ENCODE assay signal across 1 cellular context in the genomic region with DNA sequence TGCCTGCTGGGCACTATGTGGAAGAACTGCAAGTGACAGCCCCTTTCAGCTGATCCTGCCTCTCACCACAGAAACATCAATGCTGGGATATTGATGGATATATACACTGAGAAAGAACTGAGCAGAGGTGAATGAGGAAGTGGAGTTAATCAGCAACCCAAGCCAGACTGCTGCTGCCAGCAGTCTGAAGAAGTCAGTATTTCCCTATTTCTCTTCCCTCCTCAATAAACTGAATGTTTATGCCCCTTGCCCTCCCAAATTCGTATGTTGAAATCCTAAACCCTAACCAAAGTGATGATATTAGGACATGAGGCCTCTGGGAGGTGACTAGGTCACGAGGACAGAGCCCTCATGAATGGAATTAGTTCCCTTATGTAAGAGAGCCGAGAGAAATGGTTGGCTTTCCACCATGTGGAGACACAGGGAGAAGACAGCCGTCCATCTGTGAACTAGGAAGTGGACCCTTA.
TF ChIP-seq lines count a peak whose summit lies in the region.

No MANE protein-coding gene starts in this region.

TF ChIP-seq in HepG2, 621 proteins besides CTCF, POLR2A, EP300 and RAD21 (continued from another document and continues in another):
- TF ChIP-seq SOX5 (CRISPR knock-in tag; IDR thresholded peaks at IDR 0.05; ENCODE audit: borderline replicate concordance) (peak; percentile 46; the same call in 1 of the 2 replicates), ZNF792 (CRISPR knock-in tag; IDR thresholded peaks at IDR 0.05) (0 out of 2 replicates have a peak, but pooled peaks have one; percentile 45), ZNF230 (CRISPR knock-in tag; IDR thresholded peaks at IDR 0.05) (0 out of 2 replicates have a peak, but pooled peaks have one; percentile 51), ELF1 (CRISPR knock-in tag; IDR thresholded peaks at IDR 0.05) (peak; percentile 82), MEF2D (CRISPR knock-in tag; IDR thresholded peaks at IDR 0.05) (peak; percentile 63; the same call in 1 of the 2 replicates), SOX13 (IDR thresholded peaks at IDR 0.05) (no peak), SOX13 (CRISPR knock-in tag; conservative IDR thresholded peaks at IDR 0.05 in 1 of 2, IDR thresholded peaks at IDR 0.05 in 1 of 2) (peak in 1 of 2 experiments; percentile 52; a peak in 1 of 4 replicates), ZNF331 (CRISPR knock-in tag; IDR thresholded peaks at IDR 0.05) (0 out of 2 replicates have a peak, but pooled peaks have one; percentile 18), ZNF282 (IDR thresholded peaks at IDR 0.05; ENCODE audit: partially characterized antibody) (no peak), DPF2 (CRISPR knock-in tag; IDR thresholded peaks at IDR 0.05; ENCODE audit: borderline replicate concordance, low read depth) (peak; percentile 16; the same call in 1 of the 2 replicates), TBX3 (IDR thresholded peaks at IDR 0.05; ENCODE audit: borderline replicate concordance) (no peak), XBP1 (CRISPR knock-in tag; IDR thresholded peaks at IDR 0.05) (no peak), ELF3 (CRISPR knock-in tag; IDR thresholded peaks at IDR 0.05) (peak; percentile 98), ZNF510 (CRISPR knock-in tag; IDR thresholded peaks at IDR 0.05; ENCODE audit: low read depth) (peak; percentile 55; the same call in 1 of the 2 replicates), MED13 (CRISPR knock-in tag; IDR thresholded peaks at IDR 0.05) (no peak), RFX5 (IDR thresholded peaks at IDR 0.05; ENCODE audit: low read depth, low read length) (no peak), NR2C2 (CRISPR knock-in tag; IDR thresholded peaks at IDR 0.05; ENCODE audit: borderline replicate concordance) (peak; percentile 44; the same call in 1 of the 2 replicates), ERF (CRISPR knock-in tag; IDR thresholded peaks at IDR 0.05) (peak; percentile 43; the same call in 1 of the 2 replicates), MZF1 (CRISPR knock-in tag; IDR thresholded peaks at IDR 0.05; ENCODE audit: borderline replicate concordance) (no peak), MAFF (IDR thresholded peaks at IDR 0.05; ENCODE audit: low read depth, low read length) (0 out of 2 replicates have a peak, but pooled peaks have one; percentile 6), TCF7 (IDR thresholded peaks at IDR 0.05; ENCODE audit: low read depth) (peak; percentile 0; the same call in 1 of the 2 replicates), THYN1 (CRISPR knock-in tag; IDR thresholded peaks at IDR 0.05; ENCODE audit: borderline replicate concordance, low read depth) (no peak), HDAC1 (CRISPR knock-in tag; IDR thresholded peaks at IDR 0.05) (peak; percentile 68), ZBTB20 (CRISPR knock-in tag; IDR thresholded peaks at IDR 0.05; ENCODE audit: borderline replicate concordance, low read depth) (no peak), ZKSCAN1 (IDR thresholded peaks at IDR 0.05; ENCODE audit: low read length) (no peak), SRF (IDR thresholded peaks at IDR 0.05; ENCODE audit: low read depth, low read length) (0 out of 2 replicates have a peak, but pooled peaks have one; percentile 25), TAF1 (CRISPR knock-in tag; IDR thresholded peaks at IDR 0.05) (peak; percentile 26; the same call in 1 of the 2 replicates), RXRA (CRISPR knock-in tag; IDR thresholded peaks at IDR 0.05) (no peak), HNF4G (IDR thresholded peaks at IDR 0.05; ENCODE audit: borderline replicate concordance, low read depth, low read length) (peak; percentile 7; the same call in 1 of the 2 replicates), HNF4G (CRISPR knock-in tag; IDR thresholded peaks at IDR 0.05; ENCODE audit: borderline replicate concordance, low read depth) (no peak), ZNF430 (CRISPR knock-in tag; IDR thresholded peaks at IDR 0.05) (peak; percentile 86; the same call in 1 of the 2 replicates), ZNF292 (CRISPR knock-in tag; IDR thresholded peaks at IDR 0.05; ENCODE audit: borderline replicate concordance, low read depth) (peak; percentile 74; the same call in 1 of the 2 replicates), IRF2 (CRISPR knock-in tag; IDR thresholded peaks at IDR 0.05) (peak; percentile 77; the same call in 1 of the 2 replicates), ZSCAN21 (CRISPR knock-in tag; IDR thresholded peaks at IDR 0.05; ENCODE audit: borderline replicate concordance) (no peak; the same call in 1 of the 2 replicates), ZNF205 (CRISPR knock-in tag; IDR thresholded peaks at IDR 0.05) (peak; percentile 20; the same call in 1 of the 2 replicates), NR2F2 (IDR thresholded peaks at IDR 0.05; ENCODE audit: borderline replicate concordance, low read depth) (peak; percentile 63; the same call in 1 of the 2 replicates), ZNF747 (CRISPR knock-in tag; IDR thresholded peaks at IDR 0.05; ENCODE audit: borderline replicate concordance) (0 out of 2 replicates have a peak, but pooled peaks have one; percentile 70), CBX2 (IDR thresholded peaks at IDR 0.05; ENCODE audit: low read depth, low read length) (no peak), CBX2 (CRISPR knock-in tag; IDR thresholded peaks at IDR 0.05; ENCODE audit: low read depth) (no peak), ZNF263 (CRISPR knock-in tag; IDR thresholded peaks at IDR 0.05) (no peak), ZNF12 (CRISPR knock-in tag; IDR thresholded peaks at IDR 0.05) (peak; percentile 57; the same call in 1 of the 2 replicates), KAT7 (CRISPR knock-in tag; IDR thresholded peaks at IDR 0.05; ENCODE audit: borderline replicate concordance) (0 out of 2 replicates have a peak, but pooled peaks have one; percentile 55)
- TF ChIP-seq, protein P1, sequence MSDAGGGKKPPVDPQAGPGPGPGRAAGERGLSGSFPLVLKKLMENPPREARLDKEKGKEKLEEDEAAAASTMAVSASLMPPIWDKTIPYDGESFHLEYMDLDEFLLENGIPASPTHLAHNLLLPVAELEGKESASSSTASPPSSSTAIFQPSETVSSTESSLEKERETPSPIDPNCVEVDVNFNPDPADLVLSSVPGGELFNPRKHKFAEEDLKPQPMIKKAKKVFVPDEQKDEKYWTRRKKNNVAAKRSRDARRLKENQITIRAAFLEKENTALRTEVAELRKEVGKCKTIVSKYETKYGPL (CRISPR knock-in tag; IDR thresholded peaks at IDR 0.05) = 0 out of 2 replicates have a peak, but pooled peaks have one; percentile 38
- TF ChIP-seq, protein P2, sequence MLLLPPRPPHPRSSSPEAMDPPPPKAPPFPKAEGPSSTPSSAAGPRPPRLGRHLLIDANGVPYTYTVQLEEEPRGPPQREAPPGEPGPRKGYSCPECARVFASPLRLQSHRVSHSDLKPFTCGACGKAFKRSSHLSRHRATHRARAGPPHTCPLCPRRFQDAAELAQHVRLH (CRISPR knock-in tag; IDR thresholded peaks at IDR 0.05; ENCODE audit: borderline replicate concordance, low read depth) = peak; percentile 77; the same call in 1 of the 2 replicates
- TF ChIP-seq, protein P3, sequence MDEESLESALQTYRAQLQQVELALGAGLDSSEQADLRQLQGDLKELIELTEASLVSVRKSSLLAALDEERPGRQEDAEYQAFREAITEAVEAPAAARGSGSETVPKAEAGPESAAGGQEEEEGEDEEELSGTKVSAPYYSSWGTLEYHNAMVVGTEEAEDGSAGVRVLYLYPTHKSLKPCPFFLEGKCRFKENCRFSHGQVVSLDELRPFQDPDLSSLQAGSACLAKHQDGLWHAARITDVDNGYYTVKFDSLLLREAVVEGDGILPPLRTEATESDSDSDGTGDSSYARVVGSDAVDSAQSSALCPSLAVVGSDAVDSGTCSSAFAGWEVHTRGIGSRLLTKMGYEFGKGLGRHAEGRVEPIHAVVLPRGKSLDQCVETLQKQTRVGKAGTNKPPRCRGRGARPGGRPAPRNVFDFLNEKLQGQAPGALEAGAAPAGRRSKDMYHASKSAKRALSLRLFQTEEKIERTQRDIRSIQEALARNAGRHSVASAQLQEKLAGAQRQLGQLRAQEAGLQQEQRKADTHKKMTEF (CRISPR knock-in tag; IDR thresholded peaks at IDR 0.05) = peak; percentile 71
- TF ChIP-seq, protein P4, sequence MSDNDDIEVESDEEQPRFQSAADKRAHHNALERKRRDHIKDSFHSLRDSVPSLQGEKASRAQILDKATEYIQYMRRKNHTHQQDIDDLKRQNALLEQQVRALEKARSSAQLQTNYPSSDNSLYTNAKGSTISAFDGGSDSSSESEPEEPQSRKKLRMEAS (IDR thresholded peaks at IDR 0.05) = peak; percentile 83
- TF ChIP-seq, protein P5, sequence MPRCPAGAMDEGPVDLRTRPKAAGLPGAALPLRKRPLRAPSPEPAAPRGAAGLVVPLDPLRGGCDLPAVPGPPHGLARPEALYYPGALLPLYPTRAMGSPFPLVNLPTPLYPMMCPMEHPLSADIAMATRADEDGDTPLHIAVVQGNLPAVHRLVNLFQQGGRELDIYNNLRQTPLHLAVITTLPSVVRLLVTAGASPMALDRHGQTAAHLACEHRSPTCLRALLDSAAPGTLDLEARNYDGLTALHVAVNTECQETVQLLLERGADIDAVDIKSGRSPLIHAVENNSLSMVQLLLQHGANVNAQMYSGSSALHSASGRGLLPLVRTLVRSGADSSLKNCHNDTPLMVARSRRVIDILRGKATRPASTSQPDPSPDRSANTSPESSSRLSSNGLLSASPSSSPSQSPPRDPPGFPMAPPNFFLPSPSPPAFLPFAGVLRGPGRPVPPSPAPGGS (CRISPR knock-in tag; IDR thresholded peaks at IDR 0.05) = no peak
- TF ChIP-seq, protein P6, sequence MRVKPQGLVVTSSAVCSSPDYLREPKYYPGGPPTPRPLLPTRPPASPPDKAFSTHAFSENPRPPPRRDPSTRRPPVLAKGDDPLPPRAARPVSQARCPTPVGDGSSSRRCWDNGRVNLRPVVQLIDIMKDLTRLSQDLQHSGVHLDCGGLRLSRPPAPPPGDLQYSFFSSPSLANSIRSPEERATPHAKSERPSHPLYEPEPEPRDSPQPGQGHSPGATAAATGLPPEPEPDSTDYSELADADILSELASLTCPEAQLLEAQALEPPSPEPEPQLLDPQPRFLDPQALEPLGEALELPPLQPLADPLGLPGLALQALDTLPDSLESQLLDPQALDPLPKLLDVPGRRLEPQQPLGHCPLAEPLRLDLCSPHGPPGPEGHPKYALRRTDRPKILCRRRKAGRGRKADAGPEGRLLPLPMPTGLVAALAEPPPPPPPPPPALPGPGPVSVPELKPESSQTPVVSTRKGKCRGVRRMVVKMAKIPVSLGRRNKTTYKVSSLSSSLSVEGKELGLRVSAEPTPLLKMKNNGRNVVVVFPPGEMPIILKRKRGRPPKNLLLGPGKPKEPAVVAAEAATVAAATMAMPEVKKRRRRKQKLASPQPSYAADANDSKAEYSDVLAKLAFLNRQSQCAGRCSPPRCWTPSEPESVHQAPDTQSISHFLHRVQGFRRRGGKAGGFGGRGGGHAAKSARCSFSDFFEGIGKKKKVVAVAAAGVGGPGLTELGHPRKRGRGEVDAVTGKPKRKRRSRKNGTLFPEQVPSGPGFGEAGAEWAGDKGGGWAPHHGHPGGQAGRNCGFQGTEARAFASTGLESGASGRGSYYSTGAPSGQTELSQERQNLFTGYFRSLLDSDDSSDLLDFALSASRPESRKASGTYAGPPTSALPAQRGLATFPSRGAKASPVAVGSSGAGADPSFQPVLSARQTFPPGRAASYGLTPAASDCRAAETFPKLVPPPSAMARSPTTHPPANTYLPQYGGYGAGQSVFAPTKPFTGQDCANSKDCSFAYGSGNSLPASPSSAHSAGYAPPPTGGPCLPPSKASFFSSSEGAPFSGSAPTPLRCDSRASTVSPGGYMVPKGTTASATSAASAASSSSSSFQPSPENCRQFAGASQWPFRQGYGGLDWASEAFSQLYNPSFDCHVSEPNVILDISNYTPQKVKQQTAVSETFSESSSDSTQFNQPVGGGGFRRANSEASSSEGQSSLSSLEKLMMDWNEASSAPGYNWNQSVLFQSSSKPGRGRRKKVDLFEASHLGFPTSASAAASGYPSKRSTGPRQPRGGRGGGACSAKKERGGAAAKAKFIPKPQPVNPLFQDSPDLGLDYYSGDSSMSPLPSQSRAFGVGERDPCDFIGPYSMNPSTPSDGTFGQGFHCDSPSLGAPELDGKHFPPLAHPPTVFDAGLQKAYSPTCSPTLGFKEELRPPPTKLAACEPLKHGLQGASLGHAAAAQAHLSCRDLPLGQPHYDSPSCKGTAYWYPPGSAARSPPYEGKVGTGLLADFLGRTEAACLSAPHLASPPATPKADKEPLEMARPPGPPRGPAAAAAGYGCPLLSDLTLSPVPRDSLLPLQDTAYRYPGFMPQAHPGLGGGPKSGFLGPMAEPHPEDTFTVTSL (CRISPR knock-in tag; IDR thresholded peaks at IDR 0.05; ENCODE audit: borderline replicate concordance) = peak; percentile 62; the same call in 1 of the 2 replicates
- TF ChIP-seq, protein P7, sequence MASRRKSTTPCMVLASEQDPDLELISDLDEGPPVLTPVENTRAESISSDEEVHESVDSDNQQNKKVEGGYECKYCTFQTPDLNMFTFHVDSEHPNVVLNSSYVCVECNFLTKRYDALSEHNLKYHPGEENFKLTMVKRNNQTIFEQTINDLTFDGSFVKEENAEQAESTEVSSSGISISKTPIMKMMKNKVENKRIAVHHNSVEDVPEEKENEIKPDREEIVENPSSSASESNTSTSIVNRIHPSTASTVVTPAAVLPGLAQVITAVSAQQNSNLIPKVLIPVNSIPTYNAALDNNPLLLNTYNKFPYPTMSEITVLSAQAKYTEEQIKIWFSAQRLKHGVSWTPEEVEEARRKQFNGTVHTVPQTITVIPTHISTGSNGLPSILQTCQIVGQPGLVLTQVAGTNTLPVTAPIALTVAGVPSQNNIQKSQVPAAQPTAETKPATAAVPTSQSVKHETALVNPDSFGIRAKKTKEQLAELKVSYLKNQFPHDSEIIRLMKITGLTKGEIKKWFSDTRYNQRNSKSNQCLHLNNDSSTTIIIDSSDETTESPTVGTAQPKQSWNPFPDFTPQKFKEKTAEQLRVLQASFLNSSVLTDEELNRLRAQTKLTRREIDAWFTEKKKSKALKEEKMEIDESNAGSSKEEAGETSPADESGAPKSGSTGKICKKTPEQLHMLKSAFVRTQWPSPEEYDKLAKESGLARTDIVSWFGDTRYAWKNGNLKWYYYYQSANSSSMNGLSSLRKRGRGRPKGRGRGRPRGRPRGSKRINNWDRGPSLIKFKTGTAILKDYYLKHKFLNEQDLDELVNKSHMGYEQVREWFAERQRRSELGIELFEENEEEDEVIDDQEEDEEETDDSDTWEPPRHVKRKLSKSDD (CRISPR knock-in tag; IDR thresholded peaks at IDR 0.05; ENCODE audit: low read depth) = 0 out of 2 replicates have a peak, but pooled peaks have one; percentile 21
- TF ChIP-seq, protein P8, sequence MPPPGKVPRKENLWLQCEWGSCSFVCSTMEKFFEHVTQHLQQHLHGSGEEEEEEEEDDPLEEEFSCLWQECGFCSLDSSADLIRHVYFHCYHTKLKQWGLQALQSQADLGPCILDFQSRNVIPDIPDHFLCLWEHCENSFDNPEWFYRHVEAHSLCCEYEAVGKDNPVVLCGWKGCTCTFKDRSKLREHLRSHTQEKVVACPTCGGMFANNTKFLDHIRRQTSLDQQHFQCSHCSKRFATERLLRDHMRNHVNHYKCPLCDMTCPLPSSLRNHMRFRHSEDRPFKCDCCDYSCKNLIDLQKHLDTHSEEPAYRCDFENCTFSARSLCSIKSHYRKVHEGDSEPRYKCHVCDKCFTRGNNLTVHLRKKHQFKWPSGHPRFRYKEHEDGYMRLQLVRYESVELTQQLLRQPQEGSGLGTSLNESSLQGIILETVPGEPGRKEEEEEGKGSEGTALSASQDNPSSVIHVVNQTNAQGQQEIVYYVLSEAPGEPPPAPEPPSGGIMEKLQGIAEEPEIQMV (CRISPR knock-in tag; IDR thresholded peaks at IDR 0.05; ENCODE audit: low read depth) = 0 out of 2 replicates have a peak, but pooled peaks have one; percentile 58
